In the genomic region with DNA sequence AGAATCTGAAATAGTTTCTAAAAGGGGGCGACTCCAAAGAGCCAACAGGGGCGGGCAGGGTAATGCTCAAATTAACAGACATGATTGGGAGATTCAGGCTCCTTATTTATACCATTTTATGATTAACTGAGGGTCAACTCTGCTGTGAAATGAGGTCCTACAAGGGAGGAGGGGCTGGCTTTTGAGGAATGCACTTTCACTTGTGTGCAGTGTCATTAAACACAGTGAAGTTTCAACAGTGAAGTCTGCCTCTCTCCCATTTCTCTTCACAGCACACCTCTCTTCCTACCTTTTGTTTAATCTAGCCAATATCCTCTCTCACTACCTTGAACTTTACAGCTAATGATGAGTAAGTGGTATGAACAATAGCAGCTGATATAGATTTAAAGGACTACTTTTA, we compare ENCODE assay signal across 17 cellular contexts.
"Had no signal": no experiment of that assay in that cellular context is flagged by ENCODE, and none has a peak within 500 bp of the region (broad histone marks: within the 10 kb centered on the region; RNA-seq: fewer than 3 reads in every experiment).

No MANE protein-coding gene starts in this region.

- H3K4me3 ChIP-seq: body of pancreas, gastroesophageal sphincter, heart right ventricle, thyroid gland had no signal

- H3K27ac ChIP-seq: body of pancreas, gastroesophageal sphincter, heart right ventricle, thyroid gland had no signal

- H3K36me3 Mint-ChIP-seq: activated naive CD8-positive, alpha-beta T cell treated with anti-CD3 and anti-CD28 coated beads for 36 hours; naive thymus-derived CD4-positive, alpha-beta T cell; stimulated activated naive B cell treated with anti-CD40 and anti-IgM and Interleukin-4, amounts not matched to agents 10 μg/mL and 1 μg/mL and 100 μg/mL, for 72 hours had no signal

- H3K4me1 ChIP-seq: body of pancreas, gastroesophageal sphincter had no signal

- ATAC-seq: activated CD4-positive, CD25-positive, alpha-beta regulatory T cell treated with anti-CD3 and anti-CD28 coated beads, Interleukin-2, amount 50 U/mL, for 24 hours; body of pancreas; gastroesophageal sphincter; heart right ventricle; naive thymus-derived CD4-positive, alpha-beta T cell; stimulated activated naive B cell treated with anti-CD40 and anti-IgM and Interleukin-4, amounts not matched to agents 10 μg/mL and 1 μg/mL and 100 μg/mL, for 72 hours had no signal

- H3K36me3 ChIP-seq: gastroesophageal sphincter, heart right ventricle, thyroid gland had no signal

- H3K27ac Mint-ChIP-seq: activated naive CD8-positive, alpha-beta T cell treated with anti-CD3 and anti-CD28 coated beads for 36 hours; naive thymus-derived CD4-positive, alpha-beta T cell; stimulated activated naive B cell treated with anti-CD40 and anti-IgM and Interleukin-4, amounts not matched to agents 10 μg/mL and 1 μg/mL and 100 μg/mL, for 72 hours; T-helper 1 cell treated with Interleukin-12 subunit alpha and Interleukin-12 subunit beta and Interleukin-4 antibody, amounts not matched to agents 30 μg/mL and 1 μg/mL, for 36 hours had no signal

- DNase-seq: activated naive CD4-positive, alpha-beta T cell; activated naive CD8-positive, alpha-beta T cell treated with anti-CD3 and anti-CD28 coated beads for 36 hours; amygdala; body of pancreas; cortex of kidney; heart right ventricle; kidney glomerular epithelial cell; mesenchymal stem cell; naive thymus-derived CD4-positive, alpha-beta T cell; retina; stimulated activated naive B cell treated with anti-CD40 and anti-IgM and Interleukin-4, amounts not matched to agents 10 μg/mL and 1 μg/mL and 100 μg/mL, for 72 hours; thyroid gland had no signal

- H3K9me3 ChIP-seq: body of pancreas, gastroesophageal sphincter, thyroid gland had no signal

- FAIRE-seq: endometrium had no signal

- H3K27me3 Mint-ChIP-seq: stimulated activated naive B cell treated with anti-CD40 and anti-IgM and Interleukin-4, amounts not matched to agents 10 μg/mL and 1 μg/mL and 100 μg/mL, for 72 hours had no signal

- H3K4me1 Mint-ChIP-seq: activated naive CD8-positive, alpha-beta T cell treated with anti-CD3 and anti-CD28 coated beads for 36 hours; central memory CD8-positive, alpha-beta T cell; naive thymus-derived CD4-positive, alpha-beta T cell; stimulated activated naive B cell treated with anti-CD40 and anti-IgM and Interleukin-4, amounts not matched to agents 10 μg/mL and 1 μg/mL and 100 μg/mL, for 72 hours had no signal

- H3K4me3 Mint-ChIP-seq: activated naive CD8-positive, alpha-beta T cell treated with anti-CD3 and anti-CD28 coated beads for 36 hours; central memory CD8-positive, alpha-beta T cell; naive thymus-derived CD4-positive, alpha-beta T cell; stimulated activated naive B cell treated with anti-CD40 and anti-IgM and Interleukin-4, amounts not matched to agents 10 μg/mL and 1 μg/mL and 100 μg/mL, for 72 hours; T-helper 1 cell treated with Interleukin-12 subunit alpha and Interleukin-12 subunit beta and Interleukin-4 antibody, amounts not matched to agents 30 μg/mL and 1 μg/mL, for 36 hours had no signal

- H3K27me3 ChIP-seq: body of pancreas, gastroesophageal sphincter, heart right ventricle, thyroid gland had no signal

- H3K9me3 Mint-ChIP-seq: activated naive CD8-positive, alpha-beta T cell treated with anti-CD3 and anti-CD28 coated beads for 36 hours; central memory CD8-positive, alpha-beta T cell; naive thymus-derived CD4-positive, alpha-beta T cell; stimulated activated naive B cell treated with anti-CD40 and anti-IgM and Interleukin-4, amounts not matched to agents 10 μg/mL and 1 μg/mL and 100 μg/mL, for 72 hours; T-helper 1 cell treated with Interleukin-12 subunit alpha and Interleukin-12 subunit beta and Interleukin-4 antibody, amounts not matched to agents 30 μg/mL and 1 μg/mL, for 36 hours had no signal
